In the genomic region with DNA sequence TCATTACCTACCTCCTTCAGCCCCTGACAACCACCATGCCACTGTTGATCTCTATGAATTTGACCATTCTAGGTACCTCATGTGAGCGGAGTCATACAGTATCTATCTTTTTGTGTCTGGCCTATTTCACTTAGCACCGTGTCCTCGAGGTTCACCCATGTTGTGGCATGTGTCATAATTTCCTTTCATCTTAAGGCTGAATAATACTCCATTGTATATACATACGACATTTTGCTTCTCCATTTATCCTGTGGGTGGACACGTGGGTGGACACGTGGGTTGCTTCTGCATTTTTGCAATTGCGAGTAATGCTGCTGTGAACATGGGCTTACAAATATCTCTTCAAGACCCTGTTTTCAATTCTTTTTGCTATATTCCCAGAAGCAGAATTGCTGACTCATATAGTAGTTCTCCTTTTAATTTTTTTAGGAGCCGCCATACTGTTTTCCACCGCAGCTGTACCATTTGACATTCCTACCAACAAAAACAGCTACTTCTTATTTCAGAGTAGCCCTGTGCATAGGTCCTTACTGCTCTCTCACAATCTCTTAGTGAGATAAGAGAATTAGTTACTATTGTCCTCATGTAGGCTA, we compare ENCODE assay signal across 1 cellular context.
TF ChIP-seq lines count a peak whose summit lies in the region.

No MANE protein-coding gene starts in this region.

TF ChIP-seq in IMR-90, 13 proteins besides CTCF, POLR2A, EP300 and RAD21:
- TF ChIP-seq CEBPB (IDR thresholded peaks at IDR 0.05; ENCODE audit: low read depth, low read length) (no peak), MAFK (IDR thresholded peaks at IDR 0.05; ENCODE audit: low read depth, low read length) (peak; percentile 62)
